In the genomic region with DNA sequence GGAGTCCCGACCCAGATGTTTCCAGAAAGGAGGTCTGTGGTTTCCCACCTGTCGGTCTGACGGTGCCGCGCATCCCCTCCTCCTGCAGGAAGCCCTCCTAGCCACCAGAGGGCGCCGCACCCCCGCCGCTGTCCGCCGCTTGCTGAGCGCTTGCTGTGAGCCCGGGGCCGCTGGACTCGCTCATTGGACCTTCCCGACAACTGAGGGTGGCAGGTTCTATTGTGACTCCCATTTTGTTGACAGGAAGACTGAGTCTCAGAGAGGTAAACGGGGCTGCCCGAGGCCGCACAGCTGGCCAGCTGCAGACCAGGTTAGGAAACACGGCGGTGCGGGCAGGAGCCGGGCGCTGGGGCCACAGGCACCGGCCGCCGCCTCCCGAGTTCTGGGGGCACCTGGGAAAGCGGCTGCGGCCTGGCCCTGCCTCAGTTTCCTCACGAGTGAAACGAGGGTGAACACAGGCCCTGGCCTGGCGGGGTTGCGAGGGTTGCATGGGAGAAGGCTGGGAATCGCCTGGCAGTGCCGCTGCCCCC, we compare ENCODE assay signal across 8 cellular contexts.
DNase-seq lines count a peak whose midpoint lies in the region; ATAC-seq and TF ChIP-seq lines count a peak whose summit lies in the region.

No MANE protein-coding gene starts in this region.

- TF ChIP-seq CTCF in epithelial cell of esophagus (IDR thresholded peaks at IDR 0.05; ENCODE audit: insufficient read depth, low read depth, low read length, missing control alignments): peak; percentile 80
- TF ChIP-seq CTCF in neural crest cell (conservative IDR thresholded peaks at IDR 0.05): peak; percentile 96

- peak overlapping the region; percentile 51 for H3K4me3 Mint-ChIP-seq in activated CD8-positive, alpha-beta memory T cell treated with anti-CD3 and anti-CD28 coated beads, Interleukin-2, amount 10 ng/mL, durations not matched to agents 7 days and 5 days
- H3K4me3 Mint-ChIP-seq in neural crest cell: peak overlapping the region; percentile 19

- ATAC-seq in activated CD8-positive, alpha-beta memory T cell treated with anti-CD3 and anti-CD28 coated beads, Interleukin-2, amount 10 ng/mL, durations not matched to agents 7 days and 5 days: peak; percentile 50
- no peak for ATAC-seq in GM21825 (IDR thresholded peaks at IDR 0.05; ENCODE audit: unreplicated experiment)

- H3K9me3 Mint-ChIP-seq in activated CD8-positive, alpha-beta memory T cell treated with anti-CD3 and anti-CD28 coated beads, Interleukin-2, amount 10 ng/mL, durations not matched to agents 7 days and 5 days (ENCODE audit: low read depth): no peaks in the 10 kb centered on the region
- no peaks in the 10 kb centered on the region for H3K9me3 Mint-ChIP-seq in neural crest cell

- H3K27me3 Mint-ChIP-seq in activated CD8-positive, alpha-beta memory T cell treated with anti-CD3 and anti-CD28 coated beads, Interleukin-2, amount 10 ng/mL, durations not matched to agents 7 days and 5 days: peaks cover 3% of the 10 kb centered on the region
- H3K27me3 Mint-ChIP-seq in neural crest cell (ENCODE audit: low read depth): peaks cover 77% of the 10 kb centered on the region

- peaks cover 39% of the 10 kb centered on the region for H3K4me1 Mint-ChIP-seq in activated CD8-positive, alpha-beta memory T cell treated with anti-CD3 and anti-CD28 coated beads, Interleukin-2, amount 10 ng/mL, durations not matched to agents 7 days and 5 days
- peaks cover 41% of the 10 kb centered on the region for H3K4me1 Mint-ChIP-seq in neural crest cell

- CTCF ChIA-PET in activated CD8-positive, alpha-beta memory T cell treated with anti-CD3 and anti-CD28 coated beads, Interleukin-2, amount 10 ng/mL, durations not matched to agents 7 days and 5 days (lab: Charles Lee): interaction anchor here (1.0 to 1.4 kb wide), 3 partner anchors 28 to 246 kb away, joined by 3 to 7 read pairs (median 3); no protein-coding TSS in a partner anchor

- DNase-seq in ELF-1 (ENCODE audit: low read depth, low spot score) (peak; percentile 89), NCI-H526 (lab: John Stamatoyannopoulos, UW) (peak; percentile 20 to 77), epithelial cell of esophagus (ENCODE audit: low read depth) (peak; percentile 56), neural crest cell (ENCODE audit: low read depth, low spot score) (peak; percentile 73), superior temporal gyrus (ENCODE audit: extremely low spot score) (peak; percentile 51), NCI-H2029 treated with DMSO at 0.1 percent for 48 hours (lab: John Stamatoyannopoulos, UW) (no peak)
- DNase-seq in activated CD8-positive, alpha-beta memory T cell treated with anti-CD3 and anti-CD28 coated beads, Interleukin-2, amount 10 ng/mL, durations not matched to agents 7 days and 5 days: peak; percentile 86

- no peaks in the 10 kb centered on the region for H3K36me3 Mint-ChIP-seq in activated CD8-positive, alpha-beta memory T cell treated with anti-CD3 and anti-CD28 coated beads, Interleukin-2, amount 10 ng/mL, durations not matched to agents 7 days and 5 days
- no peaks in the 10 kb centered on the region for H3K36me3 Mint-ChIP-seq in neural crest cell (ENCODE audit: low read depth)

- H3K4me3 ChIP-seq in epithelial cell of esophagus (ENCODE audit: low read length): no peak overlapping the region

- H3K27ac Mint-ChIP-seq in activated CD8-positive, alpha-beta memory T cell treated with anti-CD3 and anti-CD28 coated beads, Interleukin-2, amount 10 ng/mL, durations not matched to agents 7 days and 5 days: peak overlapping the region; percentile 54
- no peak overlapping the region for H3K27ac Mint-ChIP-seq in neural crest cell (ENCODE audit: unreplicated experiment)
